ENCODE assay signal across 10 cellular contexts in genomic region chr11:129192150-129192549, GRCh38. TPM values are rescaled to one million over a fixed set of nuclear protein-coding genes. Genes with fewer than 3 reads are reported as not detected.
DNase-seq lines count a peak whose midpoint lies in the region; ATAC-seq and TF ChIP-seq lines count a peak whose summit lies in the region.
"Had no signal": no experiment of that assay in that cellular context is flagged by ENCODE, and none has a peak within 500 bp of the region (broad histone marks: within the 10 kb centered on the region; RNA-seq: fewer than 3 reads in every experiment).

Gene ARHGAP32 (minus strand): TSS chr11:129192325. CDS start chr11:129192198, 127 bp downstream.

- no peak for TF ChIP-seq EP300 in suprapubic skin (IDR thresholded peaks at IDR 0.05)

- no peaks in the 10 kb centered on the region for H3K27me3 Mint-ChIP-seq in activated naive CD8-positive, alpha-beta T cell treated with anti-CD3 and anti-CD28 coated beads, Interleukin-2, amount 50 U/mL, for 24 hours
- H3K27me3 Mint-ChIP-seq in activated T-helper 1 cell treated with anti-CD3 and anti-CD28 coated beads, Interleukin-12 subunit alpha, Interleukin-12 subunit beta, Interleukin-2, Interleukin-4 antibody, amounts not matched to agents 30 ng/mL and 10 ng/mL and 1 ng/mL, durations not matched to agents 14 hours and 24 hours and 36 hours (ENCODE audit: insufficient read depth): no peaks in the 10 kb centered on the region
- H3K27me3 Mint-ChIP-seq: stimulated activated memory B cell treated with anti-CD40 and anti-IgM and Interleukin-4, amounts not matched to agents 10 μg/mL and 1 μg/mL and 100 μg/mL, for 72 hours had no signal

- no peaks in the 10 kb centered on the region for H3K4me1 Mint-ChIP-seq in activated naive CD8-positive, alpha-beta T cell treated with anti-CD3 and anti-CD28 coated beads, Interleukin-2, amount 50 U/mL, for 24 hours
- no peaks in the 10 kb centered on the region for H3K4me1 Mint-ChIP-seq in activated T-helper 1 cell treated with anti-CD3 and anti-CD28 coated beads, Interleukin-12 subunit alpha, Interleukin-12 subunit beta, Interleukin-2, Interleukin-4 antibody, amounts not matched to agents 30 ng/mL and 10 ng/mL and 1 ng/mL, durations not matched to agents 14 hours and 24 hours and 36 hours (ENCODE audit: low read depth)
- H3K4me1 Mint-ChIP-seq: stimulated activated memory B cell treated with anti-CD40 and anti-IgM and Interleukin-4, amounts not matched to agents 10 μg/mL and 1 μg/mL and 100 μg/mL, for 72 hours had no signal

- intact Hi-C loops in left colon (cut with DNase I, micrococcal nuclease): no loop called here
- intact Hi-C loops in activated T-helper 1 cell treated with anti-CD3 and anti-CD28 coated beads, Interleukin-12 subunit alpha, Interleukin-12 subunit beta, Interleukin-2, Interleukin-4 antibody, amounts not matched to agents 30 ng/mL and 10 ng/mL and 1 ng/mL, durations not matched to agents 14 hours and 24 hours and 36 hours (cut with micrococcal nuclease): no loop called here

- no peak for TF ChIP-seq POLR2A in suprapubic skin (IDR thresholded peaks at IDR 0.05)

- H3K27ac ChIP-seq in suprapubic skin: peak within 1 kb of the TSS; percentile 87

- no peaks in the 10 kb centered on the region for H3K9me3 ChIP-seq in suprapubic skin

- peaks cover 36% of the 10 kb centered on the region for H3K4me1 ChIP-seq in suprapubic skin

- peak within 1 kb of the TSS; percentile 27 for H3K4me3 ChIP-seq in suprapubic skin

- H3K27me3 ChIP-seq in suprapubic skin: no peaks in the 10 kb centered on the region

- H3K9me3 Mint-ChIP-seq in activated naive CD8-positive, alpha-beta T cell treated with anti-CD3 and anti-CD28 coated beads, Interleukin-2, amount 50 U/mL, for 24 hours: peaks cover under 1% of the 10 kb centered on the region
- no peaks in the 10 kb centered on the region for H3K9me3 Mint-ChIP-seq in activated T-helper 1 cell treated with anti-CD3 and anti-CD28 coated beads, Interleukin-12 subunit alpha, Interleukin-12 subunit beta, Interleukin-2, Interleukin-4 antibody, amounts not matched to agents 30 ng/mL and 10 ng/mL and 1 ng/mL, durations not matched to agents 14 hours and 24 hours and 36 hours
- H3K9me3 Mint-ChIP-seq: stimulated activated memory B cell treated with anti-CD40 and anti-IgM and Interleukin-4, amounts not matched to agents 10 μg/mL and 1 μg/mL and 100 μg/mL, for 72 hours had no signal

- WGBS in suprapubic skin: 39% methylated on average over 2 of the region's 2 CpGs

- H3K36me3 ChIP-seq in suprapubic skin: no peaks in the 10 kb centered on the region

- DNase-seq in NCI-H1417 (lab: John Stamatoyannopoulos, UW) (peak in 2 of 3 experiments; percentile 19 to 66), NCI-H1417 treated with DMSO at 0.1 percent for 48 hours (lab: John Stamatoyannopoulos, UW) (no peak), left colon (peak; percentile 17 to 26), suprapubic skin (ENCODE audit: low spot score in 2 of 2) (no peak), hepatic stellate cell (ENCODE audit: low spot score) (no peak), GOT3 (lab: John Stamatoyannopoulos, UW) (no peak)
- DNase-seq in activated naive CD8-positive, alpha-beta T cell treated with anti-CD3 and anti-CD28 coated beads, Interleukin-2, amount 50 U/mL, for 24 hours: no peak
- DNase-seq in activated T-helper 1 cell treated with anti-CD3 and anti-CD28 coated beads, Interleukin-12 subunit alpha, Interleukin-12 subunit beta, Interleukin-2, Interleukin-4 antibody, amounts not matched to agents 30 ng/mL and 10 ng/mL and 1 ng/mL, durations not matched to agents 14 hours and 24 hours and 36 hours (ENCODE audit: low spot score): no peak
- DNase-seq: NCI-H345 had no signal

- no peak within 1 kb of the TSS for H3K4me3 Mint-ChIP-seq in activated naive CD8-positive, alpha-beta T cell treated with anti-CD3 and anti-CD28 coated beads, Interleukin-2, amount 50 U/mL, for 24 hours
- H3K4me3 Mint-ChIP-seq in activated T-helper 1 cell treated with anti-CD3 and anti-CD28 coated beads, Interleukin-12 subunit alpha, Interleukin-12 subunit beta, Interleukin-2, Interleukin-4 antibody, amounts not matched to agents 30 ng/mL and 10 ng/mL and 1 ng/mL, durations not matched to agents 14 hours and 24 hours and 36 hours: no peak within 1 kb of the TSS
- H3K4me3 Mint-ChIP-seq: stimulated activated memory B cell treated with anti-CD40 and anti-IgM and Interleukin-4, amounts not matched to agents 10 μg/mL and 1 μg/mL and 100 μg/mL, for 72 hours had no signal

- H3K36me3 Mint-ChIP-seq in activated naive CD8-positive, alpha-beta T cell treated with anti-CD3 and anti-CD28 coated beads, Interleukin-2, amount 50 U/mL, for 24 hours (ENCODE audit: low read depth): no peaks in the 10 kb centered on the region
- no peaks in the 10 kb centered on the region for H3K36me3 Mint-ChIP-seq in activated T-helper 1 cell treated with anti-CD3 and anti-CD28 coated beads, Interleukin-12 subunit alpha, Interleukin-12 subunit beta, Interleukin-2, Interleukin-4 antibody, amounts not matched to agents 30 ng/mL and 10 ng/mL and 1 ng/mL, durations not matched to agents 14 hours and 24 hours and 36 hours (ENCODE audit: low read depth)
- H3K36me3 Mint-ChIP-seq: stimulated activated memory B cell treated with anti-CD40 and anti-IgM and Interleukin-4, amounts not matched to agents 10 μg/mL and 1 μg/mL and 100 μg/mL, for 72 hours had no signal

- TF ChIP-seq CTCF in suprapubic skin (IDR thresholded peaks at IDR 0.05): no peak

- ATAC-seq in activated naive CD8-positive, alpha-beta T cell treated with anti-CD3 and anti-CD28 coated beads, Interleukin-2, amount 50 U/mL, for 24 hours: peak; percentile 75
- ATAC-seq in left colon: peak; percentile 71
- ATAC-seq: stimulated activated memory B cell treated with anti-CD40 and anti-IgM and Interleukin-4, amounts not matched to agents 10 μg/mL and 1 μg/mL and 100 μg/mL, for 72 hours had no signal

- H3K27ac Mint-ChIP-seq in activated naive CD8-positive, alpha-beta T cell treated with anti-CD3 and anti-CD28 coated beads, Interleukin-2, amount 50 U/mL, for 24 hours: no peak within 1 kb of the TSS
- no peak within 1 kb of the TSS for H3K27ac Mint-ChIP-seq in activated T-helper 1 cell treated with anti-CD3 and anti-CD28 coated beads, Interleukin-12 subunit alpha, Interleukin-12 subunit beta, Interleukin-2, Interleukin-4 antibody, amounts not matched to agents 30 ng/mL and 10 ng/mL and 1 ng/mL, durations not matched to agents 14 hours and 24 hours and 36 hours
- H3K27ac Mint-ChIP-seq: stimulated activated memory B cell treated with anti-CD40 and anti-IgM and Interleukin-4, amounts not matched to agents 10 μg/mL and 1 μg/mL and 100 μg/mL, for 72 hours had no signal

RNA-seq across cellular contexts. Expression of gene ARHGAP32, which starts in this region (rescaled TPM):
- total RNA-seq in left colon (10 to 100 TPM; 56.1 to 70.5 TPM), suprapubic skin (10 to 100 TPM; 49.5 to 93.4 (median 62.1) TPM)
- 4.3 and 6.2 TPM in 2 replicates for total RNA-seq in activated T-helper 1 cell treated with anti-CD3 and anti-CD28 coated beads, Interleukin-12 subunit alpha, Interleukin-12 subunit beta, Interleukin-2, Interleukin-4 antibody, amounts not matched to agents 30 ng/mL and 10 ng/mL and 1 ng/mL, durations not matched to agents 14 hours and 24 hours and 36 hours

Comparison
In these comparisons a context has a peak if more than half of its experiments do, and no peak if none do; other contexts are left out.
1. DNase-seq: peak in NCI-H1417 (2 of 3) and left colon (2 of 2); none in NCI-H1417 treated with DMSO at 0.1 percent for 48 hours (single experiment), activated naive CD8-positive, alpha-beta T cell treated with anti-CD3 and anti-CD28 coated beads, Interleukin-2, amount 50 U/mL, for 24 hours (single experiment), suprapubic skin (0 of 2), hepatic stellate cell (single experiment), activated T-helper 1 cell treated with anti-CD3 and anti-CD28 coated beads, Interleukin-12 subunit alpha, Interleukin-12 subunit beta, Interleukin-2, Interleukin-4 antibody, amounts not matched to agents 30 ng/mL and 10 ng/mL and 1 ng/mL, durations not matched to agents 14 hours and 24 hours and 36 hours (single experiment) and GOT3 (single experiment).